In genomic region chr13:109569938-109570711, GRCh38 we compare ENCODE assay signal across 9 cellular contexts.
DNase-seq lines count a peak whose midpoint lies in the region; ATAC-seq and TF ChIP-seq lines count a peak whose summit lies in the region.
"Had no signal": no experiment of that assay in that cellular context is flagged by ENCODE, and none has a peak within 500 bp of the region (broad histone marks: within the 10 kb centered on the region; RNA-seq: fewer than 3 reads in every experiment).

No MANE protein-coding gene starts in this region.

- no peak overlapping the region for H3K9ac ChIP-seq in endodermal cell (ENCODE audit: extremely low read depth, low read length, poor library complexity, severe bottlenecking)

- H3K27ac ChIP-seq in endodermal cell (ENCODE audit: low read depth, low read length) = no peak overlapping the region

- H3K9me3 Mint-ChIP-seq in T-helper 1 cell treated with Interleukin-12 subunit alpha and Interleukin-12 subunit beta and Interleukin-4 antibody, amounts not matched to agents 30 μg/mL and 1 μg/mL, for 36 hours = no peaks in the 10 kb centered on the region
- peaks cover 0 to 6% (median 3%) of the 10 kb centered on the region in 7 donors for H3K9me3 Mint-ChIP-seq in CD14-positive monocyte
- H3K9me3 Mint-ChIP-seq in endodermal cell = no peaks in the 10 kb centered on the region
- H3K9me3 Mint-ChIP-seq: IgD-negative memory B cell had no signal

- H3K36me3 Mint-ChIP-seq in T-helper 1 cell treated with Interleukin-12 subunit alpha and Interleukin-12 subunit beta and Interleukin-4 antibody, amounts not matched to agents 30 μg/mL and 1 μg/mL, for 36 hours (ENCODE audit: low read depth) = peaks cover 2% of the 10 kb centered on the region
- no peaks in the 10 kb centered on the region for H3K36me3 Mint-ChIP-seq in CD14-positive monocyte
- H3K36me3 Mint-ChIP-seq in endodermal cell (ENCODE audit: low read depth) = no peaks in the 10 kb centered on the region
- H3K36me3 Mint-ChIP-seq: IgD-negative memory B cell had no signal

- no peak overlapping the region for H3K4me3 ChIP-seq in endodermal cell (ENCODE audit: low read length)

- H3K4me3 Mint-ChIP-seq in T-helper 1 cell treated with Interleukin-12 subunit alpha and Interleukin-12 subunit beta and Interleukin-4 antibody, amounts not matched to agents 30 μg/mL and 1 μg/mL, for 36 hours = peak overlapping the region; percentile 36
- H3K4me3 Mint-ChIP-seq in CD14-positive monocyte (no peak overlapping the region), endodermal cell (no peak overlapping the region)

- H3K27me3 Mint-ChIP-seq in T-helper 1 cell treated with Interleukin-12 subunit alpha and Interleukin-12 subunit beta and Interleukin-4 antibody, amounts not matched to agents 30 μg/mL and 1 μg/mL, for 36 hours (ENCODE audit: low read depth) = peaks cover 17% of the 10 kb centered on the region
- H3K27me3 Mint-ChIP-seq in CD14-positive monocyte (ENCODE audit: low read depth in 3 of 3) (peaks cover 0 to 2% (median 0%) of the 10 kb centered on the region in 3 donors), endodermal cell (ENCODE audit: insufficient read depth) (no peaks in the 10 kb centered on the region)
- H3K27me3 Mint-ChIP-seq: IgD-negative memory B cell had no signal

- H3K27me3 ChIP-seq in endodermal cell (ENCODE audit: control insufficient read depth, insufficient read depth, low read length, poor library complexity, severe bottlenecking) = no peaks in the 10 kb centered on the region

- ATAC-seq in GM18909 (IDR thresholded peaks at IDR 0.05; ENCODE audit: poor library complexity, unreplicated experiment) (peak; percentile 99), HG02870 (IDR thresholded peaks at IDR 0.05; ENCODE audit: unreplicated experiment) (peak; percentile 74)

- no peaks in the 10 kb centered on the region for H3K4me1 ChIP-seq in endodermal cell (ENCODE audit: control insufficient read depth, insufficient read depth, low read length)

- H3K4me1 Mint-ChIP-seq in T-helper 1 cell treated with Interleukin-12 subunit alpha and Interleukin-12 subunit beta and Interleukin-4 antibody, amounts not matched to agents 30 μg/mL and 1 μg/mL, for 36 hours (ENCODE audit: low read depth) = peaks cover 15% of the 10 kb centered on the region
- H3K4me1 Mint-ChIP-seq in CD14-positive monocyte (peaks cover 11% of the 10 kb centered on the region), endodermal cell (peaks cover 5% of the 10 kb centered on the region)

- no peaks in the 10 kb centered on the region for H3K9me3 ChIP-seq in endodermal cell (ENCODE audit: control insufficient read depth, low read length)

- no peaks in the 10 kb centered on the region for H3K36me3 ChIP-seq in endodermal cell (ENCODE audit: control insufficient read depth, insufficient read depth, low read length)

- peak overlapping the region; percentile 71 for H3K27ac Mint-ChIP-seq in T-helper 1 cell treated with Interleukin-12 subunit alpha and Interleukin-12 subunit beta and Interleukin-4 antibody, amounts not matched to agents 30 μg/mL and 1 μg/mL, for 36 hours
- peak overlapping the region in 2 of 7 donors; percentile 32 to 56 for H3K27ac Mint-ChIP-seq in CD14-positive monocyte
- no peak overlapping the region for H3K27ac Mint-ChIP-seq in endodermal cell
- H3K27ac Mint-ChIP-seq: IgD-negative memory B cell had no signal

- WGBS in endodermal cell (ENCODE audit: insufficient coverage in 1 of 2, insufficient read length in 1 of 2), 2 experiments = 94 to 95% methylated on average over 8 to 11 of the region's 11 CpGs

- intact Hi-C loops in CD14-positive monocyte (cut with micrococcal nuclease) = no loop called here

- DNase-seq in stimulated activated CD4-positive, alpha-beta T cell treated with anti-CD3 and anti-CD28 coated beads, Interleukin-15, amount 100 ng/mL, for 24 hours = peak; percentile 49
- DNase-seq in CD14-positive monocyte (ENCODE audit: low spot score) = no peak
- DNase-seq in SK-N-DZ (ENCODE audit: low spot score) = no peak
- no peak for DNase-seq in endodermal cell
- no peak for DNase-seq in NCI-H345 (lab: John Stamatoyannopoulos, UW)

- no peak for TF ChIP-seq CTCF in CD14-positive monocyte (IDR thresholded peaks at IDR 0.05)
- no peak for TF ChIP-seq CTCF in endodermal cell (conservative IDR thresholded peaks at IDR 0.05)
